11 cellular contexts compared by ENCODE assay signal in the genomic region with DNA sequence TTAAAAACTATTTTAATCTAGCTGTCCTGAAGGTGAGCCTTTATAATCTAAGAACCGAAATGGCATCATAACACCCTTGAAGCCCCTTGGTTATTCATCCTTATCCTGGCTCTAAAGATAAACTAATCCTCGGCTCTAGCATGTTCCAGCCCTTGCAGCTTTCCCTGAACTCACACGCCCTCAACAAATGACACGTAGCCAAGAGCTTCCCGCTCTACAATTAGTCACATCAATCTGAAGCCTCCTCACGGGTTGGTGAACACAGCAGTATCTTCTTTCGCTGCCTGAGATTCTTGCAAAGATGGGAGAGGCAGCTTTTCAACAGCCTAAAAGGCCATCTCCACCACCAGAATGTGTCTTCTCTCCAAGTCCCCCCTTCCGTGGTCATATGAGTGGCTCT.
"Had no signal": no experiment of that assay in that cellular context is flagged by ENCODE, and none has a peak within 500 bp of the region (broad histone marks: within the 10 kb centered on the region; RNA-seq: fewer than 3 reads in every experiment).

No MANE protein-coding gene starts in this region.

- DNase-seq: activated CD4-positive, alpha-beta T cell treated with anti-CD3 and anti-CD28 coated beads, Interleukin-2, amount 10 ng/mL, durations not matched to agents 7 days and 5 days; activated CD8-positive, alpha-beta memory T cell treated with anti-CD3 and anti-CD28 coated beads, Interleukin-2, amount 50 U/mL, for 48 hours; activated gamma-delta T cell treated with Interleukin-2 at 50 U/mL for 16 hours; cortex of kidney; effector CD8-positive, alpha-beta T cell; foreskin melanocyte; left colon; midbrain; pancreas; stimulated activated CD4-positive, alpha-beta T cell treated with anti-CD3 and anti-CD28 coated beads, Interleukin-2, amount 100 ng/mL, for 48 hours; thyroid gland had no signal
